Comparison of ENCODE assay signal across 8 cellular contexts in genomic region chr17:35242805-35243458, GRCh38.
DNase-seq lines count a peak whose midpoint lies in the region; ATAC-seq lines count a peak whose summit lies in the region.

Gene SLFN5 (plus strand): TSS chr17:35243072. CDS start chr17:35258691, 15,619 bp downstream.

- H3K36me3 ChIP-seq in NT2/D1 (ENCODE audit: insufficient read depth, insufficient read length, low read length), result peaks cover 7% of the 10 kb centered on the region

- peak within 1 kb of the TSS; percentile 71 for H3K9ac ChIP-seq in NT2/D1 (ENCODE audit: insufficient read length, low read depth)

- DNase-seq in CD1c-positive myeloid dendritic cell (ENCODE audit: extremely low spot score) (peak; percentile 95), NT2/D1 (ENCODE audit: low read depth, low spot score) (peak; percentile 55), activated T-cell treated with anti-CD3 and anti-CD28 coated beads for 24 hours (ENCODE audit: low read depth) (peak; percentile 89), epidermal melanocyte (ENCODE audit: insufficient read length, low spot score) (peak; percentile 90), midbrain (lab: John Stamatoyannopoulos, UW) (peak; percentile 86)
- peak; percentile 83 for DNase-seq in stimulated activated CD8-positive, alpha-beta memory T cell treated with anti-CD3 and anti-CD28 coated beads, Interleukin-15, amount 100 ng/mL, for 48 hours (ENCODE audit: low read depth in 2 of 2)

- peak within 1 kb of the TSS; percentile 75 for H3K4me3 ChIP-seq in NT2/D1 (ENCODE audit: insufficient read length, low read depth)

- no peaks in the 10 kb centered on the region for H3K4me1 ChIP-seq in NT2/D1 (ENCODE audit: insufficient read depth, insufficient read length)

- H3K9me3 ChIP-seq in NT2/D1 (ENCODE audit: insufficient read depth, low read length), result no peaks in the 10 kb centered on the region

- peak; percentile 64 for ATAC-seq in GM19395 (IDR thresholded peaks at IDR 0.05; ENCODE audit: unreplicated experiment)
- peak; percentile 34 for ATAC-seq in HG03558 (IDR thresholded peaks at IDR 0.05; ENCODE audit: extremely low read depth, unreplicated experiment)

- no peaks in the 10 kb centered on the region for H3K27me3 ChIP-seq in NT2/D1 (ENCODE audit: insufficient read depth, insufficient read length)

Comparison
In these comparisons a context has a peak if more than half of its experiments do, and no peak if none do; other contexts are left out.
1. Peak in every context shown above with its lines: DNase-seq, ATAC-seq and H3K4me3 ChIP-seq.